Comparison of ENCODE assay signal across 21 cellular contexts in genomic region chr2:44040365-44040764, GRCh38.
"Had no signal": no experiment of that assay in that cellular context is flagged by ENCODE, and none has a peak within 500 bp of the region (broad histone marks: within the 10 kb centered on the region; RNA-seq: fewer than 3 reads in every experiment).

No MANE protein-coding gene starts in this region.

- H3K36me3 ChIP-seq: MG63 had no signal

- H3K27ac ChIP-seq: HL-60, KMS-11 had no signal

- H3K4me2 ChIP-seq: KMS-11 had no signal

- H3K4me3 ChIP-seq: MG63 had no signal

- H3K9me3 ChIP-seq: MG63 had no signal

- FAIRE-seq: RCC 7860 had no signal

- H3K9ac ChIP-seq: KMS-11 had no signal

- DNase-seq: MG63, NCI-H1092, NCI-H1105 treated with DMSO at 0.1 percent for 48 hours, NCI-H1417 treated with DMSO at 0.1 percent for 48 hours, NCI-H146, NCI-H1694 treated with DMSO at 0.1 percent for 48 hours, NCI-H1930, NCI-H2081, NCI-H2107, NCI-H2171, NCI-H226, NCI-H446, NCI-H510A, NCI-H524 treated with DMSO at 0.1 percent for 48 hours, NCI-H69, NCI-H774, Right ventricle myocardium superior, RPMI8226 had no signal

- H3K27me3 ChIP-seq: MG63 had no signal
